In the genomic region with DNA sequence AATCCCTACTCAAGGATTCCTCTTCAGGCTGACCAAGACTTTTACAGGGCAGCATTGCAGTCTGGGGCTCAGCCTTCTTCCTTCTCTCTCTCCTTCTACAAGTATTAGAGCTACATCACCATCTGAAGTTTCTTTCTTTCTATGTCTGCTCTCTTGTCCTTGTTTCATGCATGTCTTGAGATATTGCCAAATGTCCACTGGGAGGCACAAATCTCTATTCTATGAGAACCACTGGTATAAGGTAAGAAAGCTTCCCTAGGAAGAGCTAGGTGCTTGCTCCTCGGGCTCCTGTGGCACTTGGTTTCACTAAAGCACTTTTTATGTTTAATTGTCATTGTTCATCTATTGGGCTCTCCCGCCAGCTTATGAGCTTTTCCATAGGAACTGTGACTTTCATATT, we compare ENCODE assay signal across 23 cellular contexts.
DNase-seq lines count a peak whose midpoint lies in the region; ATAC-seq, FAIRE-seq and TF ChIP-seq lines count a peak whose summit lies in the region.
"Had no signal": no experiment of that assay in that cellular context is flagged by ENCODE, and none has a peak within 500 bp of the region (broad histone marks: within the 10 kb centered on the region; RNA-seq: fewer than 3 reads in every experiment).

No MANE protein-coding gene starts in this region.

- DNase-seq in heart left ventricle = no peak
- no peak for DNase-seq in Right ventricle myocardium inferior (ENCODE audit: missing footprints)
- DNase-seq in endodermal cell = no peak
- DNase-seq in progenitor cell of endocrine pancreas (ENCODE audit: low spot score, unreplicated experiment) = no peak
- no peak for DNase-seq in UCSD-AML1 (lab: John Stamatoyannopoulos, UW; ENCODE audit: unreplicated experiment)
- no peak for DNase-seq in NCI-H2227 (lab: John Stamatoyannopoulos, UW; ENCODE audit: unreplicated experiment)
- DNase-seq in GM12891 (ENCODE audit: insufficient read length, low spot score) = no peak
- DNase-seq: activated CD4-positive, CD25-positive, alpha-beta regulatory T cell treated with anti-CD3 and anti-CD28 coated beads, Interleukin-2, amount 50 U/mL, for 72 hours; activated CD8-positive, alpha-beta memory T cell treated with anti-CD3 and anti-CD28 coated beads for 24 hours; activated T-cell treated with anti-CD3 and anti-CD28 coated beads, Interleukin-2, amount 50 U/mL, for 72 hours; CD8-positive, alpha-beta T cell; cortex of kidney; gastrocnemius medialis; KG1; NCI-H1694; pancreas; T-helper 2 cell had no signal

- peak overlapping the region; percentile 35; the same call in 1 of the 2 replicates for H2AFZ ChIP-seq in OCI-LY1 (ENCODE audit: low read length)

- no peak for TF ChIP-seq POLR2A in heart left ventricle (IDR thresholded peaks at IDR 0.05)
- TF ChIP-seq POLR2A in GM12891 (IDR thresholded peaks at IDR 0.05; ENCODE audit: low read depth, low read length) = no peak

- WGBS in heart left ventricle, 4 donors = 78 to 87% (median 82%) methylated on average over 2 of the region's 2 CpGs
- WGBS in endodermal cell (ENCODE audit: insufficient coverage in 1 of 2, insufficient read length in 1 of 2), 2 experiments = 84 to 100% methylated on average over 1 to 2 of the region's 2 CpGs

- H3K4me1 ChIP-seq in heart left ventricle (peaks cover 0 to 7% (median 0%) of the 10 kb centered on the region in 12 donors), OCI-LY1 (ENCODE audit: insufficient read depth, low read length, severe bottlenecking) (peaks cover 67% of the 10 kb centered on the region), endodermal cell (ENCODE audit: control insufficient read depth, insufficient read depth, low read length) (no peaks in the 10 kb centered on the region)
- H3K4me1 ChIP-seq: gastrocnemius medialis, pancreas, SJCRH30 had no signal

- H3K9me3 Mint-ChIP-seq in endodermal cell (no peaks in the 10 kb centered on the region), progenitor cell of endocrine pancreas (ENCODE audit: low read depth) (no peaks in the 10 kb centered on the region)
- H3K9me3 Mint-ChIP-seq: activated naive CD4-positive, alpha-beta T cell treated with anti-CD3 and anti-CD28 coated beads, Interleukin-2, amount 50 U/mL, for 72 hours; activated T-cell treated with anti-CD3 and anti-CD28 coated beads, Interleukin-2, amount 50 U/mL, for 72 hours; CD8-positive, alpha-beta T cell had no signal

- H3K4me3 ChIP-seq in heart left ventricle (no peak overlapping the region), OCI-LY1 (ENCODE audit: low read depth, low read length, poor library complexity, severe bottlenecking) (peak overlapping the region; percentile 18), endodermal cell (ENCODE audit: low read length) (no peak overlapping the region)
- H3K4me3 ChIP-seq: gastrocnemius medialis, pancreas, SJCRH30 had no signal

- H3K79me2 ChIP-seq in OCI-LY1 (ENCODE audit: insufficient read depth, low read length) = no peaks in the 10 kb centered on the region

- H3K27ac ChIP-seq in heart left ventricle = no peak overlapping the region
- peak overlapping the region; percentile 19 for H3K27ac ChIP-seq in OCI-LY1 (ENCODE audit: low read depth, low read length, poor library complexity, severe bottlenecking)
- no peak overlapping the region for H3K27ac ChIP-seq in endodermal cell (ENCODE audit: low read depth, low read length)
- H3K27ac ChIP-seq: epithelial cell of prostate, gastrocnemius medialis, pancreas, SJCRH30 had no signal

- H3K4me1 Mint-ChIP-seq in endodermal cell = no peaks in the 10 kb centered on the region
- H3K4me1 Mint-ChIP-seq in progenitor cell of endocrine pancreas (ENCODE audit: low read depth) = no peaks in the 10 kb centered on the region

- H3F3A ChIP-seq in OCI-LY1 (ENCODE audit: insufficient read depth, low read length) = no peaks in the 10 kb centered on the region

- no peaks in the 10 kb centered on the region for H3K36me3 ChIP-seq in heart left ventricle
- no peaks in the 10 kb centered on the region for H3K36me3 ChIP-seq in OCI-LY1 (ENCODE audit: insufficient read depth, low read length)
- H3K36me3 ChIP-seq in endodermal cell (ENCODE audit: control insufficient read depth, insufficient read depth, low read length) = no peaks in the 10 kb centered on the region
- H3K36me3 ChIP-seq: gastrocnemius medialis, pancreas, SJCRH30 had no signal

- no peaks in the 10 kb centered on the region for H4K20me1 ChIP-seq in OCI-LY1 (ENCODE audit: insufficient read depth, low read length)

- H3K9me3 ChIP-seq in heart left ventricle (no peaks in the 10 kb centered on the region), OCI-LY1 (ENCODE audit: low read length) (no peaks in the 10 kb centered on the region), endodermal cell (ENCODE audit: control insufficient read depth, low read length) (no peaks in the 10 kb centered on the region)
- H3K9me3 ChIP-seq: gastrocnemius medialis, pancreas, SJCRH30 had no signal

- H3K27me3 Mint-ChIP-seq in endodermal cell (ENCODE audit: insufficient read depth) (no peaks in the 10 kb centered on the region), progenitor cell of endocrine pancreas (peaks cover 12% of the 10 kb centered on the region)

- H3K36me3 Mint-ChIP-seq in endodermal cell (ENCODE audit: low read depth) (no peaks in the 10 kb centered on the region), progenitor cell of endocrine pancreas (ENCODE audit: insufficient read depth) (no peaks in the 10 kb centered on the region)
- H3K36me3 Mint-ChIP-seq: activated naive CD4-positive, alpha-beta T cell treated with anti-CD3 and anti-CD28 coated beads, Interleukin-2, amount 50 U/mL, for 72 hours; CD8-positive, alpha-beta T cell had no signal

- intact Hi-C loops in heart left ventricle (cut with DNase I) = loop anchor here in 5 of 10 donors (5.0 to 10.0 kb wide), 6 partner anchors 251 to 704 kb away; no protein-coding TSS in a partner anchor
- intact Hi-C loops in Right ventricle myocardium inferior (cut with DNase I) = loop anchor here (10.0 kb wide), 1 partner anchor 94 kb away; no protein-coding TSS in a partner anchor

- H3K4me3 Mint-ChIP-seq in endodermal cell = no peak overlapping the region
- H3K4me3 Mint-ChIP-seq in progenitor cell of endocrine pancreas (ENCODE audit: low read depth) = no peak overlapping the region
- H3K4me3 Mint-ChIP-seq: activated T-cell treated with anti-CD3 and anti-CD28 coated beads, Interleukin-2, amount 50 U/mL, for 72 hours; CD8-positive, alpha-beta T cell had no signal

- H3K27ac Mint-ChIP-seq in endodermal cell (no peak overlapping the region), progenitor cell of endocrine pancreas (no peak overlapping the region)
- H3K27ac Mint-ChIP-seq: activated naive CD4-positive, alpha-beta T cell treated with anti-CD3 and anti-CD28 coated beads, Interleukin-2, amount 50 U/mL, for 72 hours; activated T-cell treated with anti-CD3 and anti-CD28 coated beads, Interleukin-2, amount 50 U/mL, for 72 hours; CD8-positive, alpha-beta T cell had no signal

- peak overlapping the region; percentile 3; the same call in 1 of the 2 replicates for H3K9ac ChIP-seq in OCI-LY1 (ENCODE audit: low read length)
- H3K9ac ChIP-seq in endodermal cell (ENCODE audit: extremely low read depth, low read length, poor library complexity, severe bottlenecking) = no peak overlapping the region

- peak in 7 of 12 donors; percentile 5 to 30 (median 15) for TF ChIP-seq CTCF in heart left ventricle (IDR thresholded peaks at IDR 0.05)
- TF ChIP-seq CTCF in OCI-LY1 (IDR thresholded peaks at IDR 0.05; ENCODE audit: low read length) = peak; percentile 72
- peak; percentile 41 for TF ChIP-seq CTCF in endodermal cell (conservative IDR thresholded peaks at IDR 0.05)
- TF ChIP-seq CTCF in progenitor cell of endocrine pancreas (IDR thresholded peaks at IDR 0.05; ENCODE audit: unreplicated experiment) = peak; percentile 27

- FAIRE-seq in GM12891 (lab: Jason Lieb, UNC) = no peak
- FAIRE-seq: H54, pancreas, urothelium cell line had no signal

- ATAC-seq in heart left ventricle = no peak
- ATAC-seq in Right ventricle myocardium inferior = no peak
- ATAC-seq: activated naive CD4-positive, alpha-beta T cell treated with anti-CD3 and anti-CD28 coated beads, Interleukin-2, amount 50 U/mL, for 72 hours; activated T-cell treated with anti-CD3 and anti-CD28 coated beads, Interleukin-2, amount 50 U/mL, for 72 hours; CD8-positive, alpha-beta T cell; gastrocnemius medialis; pancreas had no signal

- peak overlapping the region; percentile 56; the same call in 1 of the 2 replicates for H3K4me2 ChIP-seq in OCI-LY1 (ENCODE audit: low read length)

- no peaks in the 10 kb centered on the region for H3K27me3 ChIP-seq in heart left ventricle
- no peaks in the 10 kb centered on the region for H3K27me3 ChIP-seq in OCI-LY1 (ENCODE audit: insufficient read depth, low read length)
- no peaks in the 10 kb centered on the region for H3K27me3 ChIP-seq in endodermal cell (ENCODE audit: control insufficient read depth, insufficient read depth, low read length, poor library complexity, severe bottlenecking)
- H3K27me3 ChIP-seq: gastrocnemius medialis, pancreas had no signal

- no peaks in the 10 kb centered on the region for H3K9me2 ChIP-seq in OCI-LY1 (ENCODE audit: low read depth, low read length)

TF ChIP-seq in GM12891, 5 proteins besides CTCF, POLR2A, EP300 and RAD21:
- TF ChIP-seq PAX5 (IDR thresholded peaks at IDR 0.05; ENCODE audit: insufficient read depth, low read length, severe bottlenecking) = no peak
- no peak for TF ChIP-seq TAF1 (IDR thresholded peaks at IDR 0.05; ENCODE audit: low read depth, low read length)
- no peak for TF ChIP-seq POU2F2 (IDR thresholded peaks at IDR 0.05; ENCODE audit: low read depth, low read length)
- TF ChIP-seq POLR2AphosphoS5 (IDR thresholded peaks at IDR 0.05; ENCODE audit: low read depth, low read length) = no peak
- TF ChIP-seq SPI1 (IDR thresholded peaks at IDR 0.05; ENCODE audit: low read depth, low read length) = no peak

Comparison
In these comparisons a context has a peak if more than half of its experiments do, and no peak if none do; other contexts are left out.
1. CTCF ChIP-seq: peak in every context shown above with its lines; median percentile 72 in OCI-LY1; 41 in endodermal cell; 27 in progenitor cell of endocrine pancreas; 15 in heart left ventricle.